In the genomic region with DNA sequence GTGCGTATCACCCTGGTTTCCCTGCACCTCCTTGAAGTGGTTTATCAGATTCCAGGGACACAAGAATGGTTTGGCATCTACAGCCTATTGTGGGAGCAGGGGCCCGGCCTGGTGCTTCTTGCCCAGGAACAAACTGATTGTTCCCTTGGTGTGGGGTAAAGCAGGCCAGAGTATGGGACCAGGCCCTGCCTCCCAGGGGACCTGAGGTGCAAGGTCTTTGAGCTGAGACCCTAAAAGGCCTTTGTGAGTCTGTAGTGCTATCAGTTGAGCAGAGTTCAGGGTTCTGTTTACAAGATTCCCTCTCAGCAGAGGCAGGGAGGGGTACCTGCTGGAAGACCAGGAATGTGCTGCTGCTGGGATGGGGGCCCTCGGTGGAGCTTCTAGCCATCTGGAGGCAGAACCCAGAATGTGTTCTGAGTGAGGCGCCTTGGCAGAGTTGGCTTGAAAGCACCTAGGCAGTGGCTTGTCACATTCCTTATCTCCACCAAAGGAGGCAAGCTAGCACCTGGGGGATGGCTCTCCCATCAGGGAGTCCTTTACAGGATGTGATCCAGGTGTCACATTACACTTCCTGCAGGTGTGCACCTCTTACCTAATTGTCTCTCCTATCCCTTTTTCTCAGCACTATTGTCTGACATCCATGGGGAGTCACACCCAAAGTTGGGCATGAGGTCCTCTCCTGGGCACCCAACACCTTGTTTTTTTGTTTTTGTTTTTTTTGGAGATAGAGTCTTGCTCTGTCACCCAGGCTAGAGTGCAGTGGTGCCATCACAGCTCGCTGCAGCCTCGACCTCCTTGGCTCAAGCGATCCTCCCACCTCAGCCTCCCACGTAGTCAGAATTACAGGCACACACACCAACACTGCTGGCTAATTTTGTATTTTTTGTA, we compare ENCODE assay signal across 12 cellular contexts. TPM values are rescaled to one million over a fixed set of nuclear protein-coding genes. Genes with fewer than 3 reads are reported as not detected.
DNase-seq lines count a peak whose midpoint lies in the region; ATAC-seq, FAIRE-seq and TF ChIP-seq lines count a peak whose summit lies in the region.
"Had no signal": no experiment of that assay in that cellular context is flagged by ENCODE, and none has a peak within 500 bp of the region (broad histone marks: within the 10 kb centered on the region; RNA-seq: fewer than 3 reads in every experiment).

No MANE protein-coding gene starts in this region.

- TF ChIP-seq POLR2A in A549 (IDR thresholded peaks at IDR 0.05; ENCODE audit: low read length): no peak

- DNase-seq in A549 (ENCODE audit: low read depth in 1 of 2, low spot score in 1 of 2) (no peak), NCI-H2029 (lab: John Stamatoyannopoulos, UW) (peak; percentile 89), coronary artery (ENCODE audit: low spot score) (no peak), memory B cell (ENCODE audit: low spot score in 2 of 2) (no peak), NCI-H446 (lab: John Stamatoyannopoulos, UW) (no peak), 8988T (no peak), AG08396 (ENCODE audit: low spot score) (no peak)
- no peak for DNase-seq in activated naive CD4-positive, alpha-beta T cell (lab: John Stamatoyannopoulos, UW)
- DNase-seq: BE2C; foreskin fibroblast; KBM-7; stimulated activated naive CD8-positive, alpha-beta T cell treated with anti-CD3 and anti-CD28 coated beads, Interleukin-15, amount 100 ng/mL, for 72 hours had no signal

- H3K4me1 Mint-ChIP-seq in memory B cell: peaks cover 23% of the 10 kb centered on the region

- H3K9me3 ChIP-seq in A549: no peaks in the 10 kb centered on the region
- H3K9me3 ChIP-seq: BE2C had no signal

- no peaks in the 10 kb centered on the region for H3K27me3 Mint-ChIP-seq in memory B cell
- H3K27me3 Mint-ChIP-seq: stimulated activated naive CD8-positive, alpha-beta T cell treated with anti-CD3 and anti-CD28 coated beads, Interleukin-15, amount 100 ng/mL, for 72 hours had no signal

- CTCF ChIA-PET in A549 (lab: Yijun Ruan, JAX): interaction anchor here (0.5 kb wide), 1 partner anchor 196 kb away, joined by 3 read pairs; no protein-coding TSS in a partner anchor

- H3K4me3 Mint-ChIP-seq in memory B cell: no peak overlapping the region

- peaks cover 4% of the 10 kb centered on the region for H3K36me3 Mint-ChIP-seq in memory B cell

- H3K27ac ChIP-seq in A549 (peak overlapping the region; percentile 12 to 83; a peak in 4 of 6 replicates), coronary artery (peak overlapping the region; percentile 55 to 77)

- WGBS in A549 (ENCODE audit: missing lambda C conversion rate): 32% methylated on average over 8 of the region's 8 CpGs

- TF ChIP-seq CTCF in A549 (IDR thresholded peaks at IDR 0.05) (no peak), coronary artery (IDR thresholded peaks at IDR 0.05) (no peak)

- TF ChIP-seq EP300 in A549 (IDR thresholded peaks at IDR 0.05): no peak

- H3K4me1 ChIP-seq in A549: peaks cover 100% of the 10 kb centered on the region
- H3K4me1 ChIP-seq: BE2C had no signal

- no peak for FAIRE-seq in A549 (lab: Jason Lieb, UNC)

- ATAC-seq in A549 (peak in 1 of 2 experiments; percentile 6; a peak in 4 of 6 replicates), memory B cell (ENCODE audit: low read depth) (no peak)
- ATAC-seq: stimulated activated naive CD8-positive, alpha-beta T cell treated with anti-CD3 and anti-CD28 coated beads, Interleukin-15, amount 100 ng/mL, for 72 hours had no signal

- TF ChIP-seq RAD21 in A549 (conservative IDR thresholded peaks at IDR 0.05 in 1 of 2, IDR thresholded peaks at IDR 0.05 in 1 of 2): no peak

- no peaks in the 10 kb centered on the region for H3K9me3 Mint-ChIP-seq in memory B cell
- H3K9me3 Mint-ChIP-seq: stimulated activated naive CD8-positive, alpha-beta T cell treated with anti-CD3 and anti-CD28 coated beads, Interleukin-15, amount 100 ng/mL, for 72 hours had no signal

- peak overlapping the region; percentile 12 for H3K27ac Mint-ChIP-seq in memory B cell

- POLR2A ChIA-PET in A549 (lab: Yijun Ruan, JAX): interaction anchor here (0.7 kb wide), 1 partner anchor 55 kb away, joined by 3 read pairs; no protein-coding TSS in a partner anchor

- peak overlapping the region; percentile 87 for H3K4me2 ChIP-seq in A549

- no peak overlapping the region for H3K4me3 ChIP-seq in A549
- H3K4me3 ChIP-seq in coronary artery: no peak overlapping the region

TF ChIP-seq in A549, 52 proteins besides CTCF, POLR2A, EP300 and RAD21:
- TF ChIP-seq CHD4 (IDR thresholded peaks at IDR 0.05; ENCODE audit: borderline replicate concordance): no peak
- TF ChIP-seq, protein P1, sequence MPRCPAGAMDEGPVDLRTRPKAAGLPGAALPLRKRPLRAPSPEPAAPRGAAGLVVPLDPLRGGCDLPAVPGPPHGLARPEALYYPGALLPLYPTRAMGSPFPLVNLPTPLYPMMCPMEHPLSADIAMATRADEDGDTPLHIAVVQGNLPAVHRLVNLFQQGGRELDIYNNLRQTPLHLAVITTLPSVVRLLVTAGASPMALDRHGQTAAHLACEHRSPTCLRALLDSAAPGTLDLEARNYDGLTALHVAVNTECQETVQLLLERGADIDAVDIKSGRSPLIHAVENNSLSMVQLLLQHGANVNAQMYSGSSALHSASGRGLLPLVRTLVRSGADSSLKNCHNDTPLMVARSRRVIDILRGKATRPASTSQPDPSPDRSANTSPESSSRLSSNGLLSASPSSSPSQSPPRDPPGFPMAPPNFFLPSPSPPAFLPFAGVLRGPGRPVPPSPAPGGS (IDR thresholded peaks at IDR 0.05): no peak
TF ChIP-seq in A549: peak in this region for 0.

RNA-seq across cellular contexts. Expression of gene FLNB, which starts 13.1 kb away (rescaled TPM):
- polyA plus RNA-seq in A549 (2011; rRNA removed) (387 and 439 TPM in 2 replicates), A549 (2017; fragmentation: RNase III; extraction: RNeasy Plus Mini Kit Qiagen cat#74134 plus additional on column Dnase treatment) (235 to 282 TPM (median 257 TPM) in 3 replicates)
- 153 and 161 TPM in 2 replicates for polyA plus RNA-seq in A549 (2012; cell fraction: cytosol; rRNA removed)
- 1,973 and 2,223 TPM in 2 replicates for polyA plus RNA-seq in A549 (2012; cell fraction: nucleus; rRNA removed)
- polyA minus RNA-seq in A549 (2011; rRNA and poly(A)+ RNA removed): 1,159 and 1,213 TPM in 2 replicates
